30 cellular contexts compared by ENCODE assay signal in genomic region chr2:74743778-74744177, GRCh38.
"Had no signal": no experiment of that assay in that cellular context is flagged by ENCODE, and none has a peak within 500 bp of the region (broad histone marks: within the 10 kb centered on the region; RNA-seq: fewer than 3 reads in every experiment).

No MANE protein-coding gene starts in this region.

- H3K4me1 ChIP-seq: body of pancreas had no signal

- H3K27me3 ChIP-seq: adrenal gland, body of pancreas, esophagus squamous epithelium, gastroesophageal sphincter had no signal

- H3K27me3 Mint-ChIP-seq: activated CD4-positive, alpha-beta T cell treated with anti-CD3 and anti-CD28 coated beads for 36 hours; activated naive CD4-positive, alpha-beta T cell treated with anti-CD3 and anti-CD28 coated beads, Interleukin-2, amount 50 U/mL, for 24 hours; activated naive CD8-positive, alpha-beta T cell treated with anti-CD3 and anti-CD28 coated beads for 36 hours; activated naive CD8-positive, alpha-beta T cell treated with anti-CD3 and anti-CD28 coated beads, Interleukin-2, amount 50 U/mL, for 24 hours had no signal

- H3K9me3 Mint-ChIP-seq: activated CD8-positive, alpha-beta T cell treated with anti-CD3 and anti-CD28 coated beads for 36 hours; activated naive CD4-positive, alpha-beta T cell treated with anti-CD3 and anti-CD28 coated beads for 36 hours; activated naive CD4-positive, alpha-beta T cell treated with anti-CD3 and anti-CD28 coated beads, Interleukin-2, amount 50 U/mL, for 24 hours; activated naive CD8-positive, alpha-beta T cell treated with anti-CD3 and anti-CD28 coated beads for 36 hours; activated naive CD8-positive, alpha-beta T cell treated with anti-CD3 and anti-CD28 coated beads, Interleukin-2, amount 50 U/mL, for 24 hours; activated T-cell treated with anti-CD3 and anti-CD28 coated beads, Interleukin-2, amount 50 U/mL, for 4 hours; activated T-helper 17 cell treated with anti-CD3 and anti-CD28 coated beads, Interleukin-2, amount 50 U/mL, for 72 hours; effector memory CD8-positive, alpha-beta T cell had no signal

- H3K4me3 Mint-ChIP-seq: activated CD4-positive, alpha-beta T cell treated with anti-CD3 and anti-CD28 coated beads for 36 hours; activated CD8-positive, alpha-beta T cell treated with anti-CD3 and anti-CD28 coated beads for 36 hours; activated naive CD4-positive, alpha-beta T cell treated with anti-CD3 and anti-CD28 coated beads for 36 hours; activated naive CD4-positive, alpha-beta T cell treated with anti-CD3 and anti-CD28 coated beads, Interleukin-2, amount 50 U/mL, for 24 hours; activated naive CD8-positive, alpha-beta T cell treated with anti-CD3 and anti-CD28 coated beads for 36 hours; activated naive CD8-positive, alpha-beta T cell treated with anti-CD3 and anti-CD28 coated beads, Interleukin-2, amount 50 U/mL, for 24 hours; activated T-cell treated with anti-CD3 and anti-CD28 coated beads, Interleukin-2, amount 50 U/mL, for 4 hours; activated T-helper 17 cell treated with anti-CD3 and anti-CD28 coated beads, Interleukin-2, amount 50 U/mL, for 72 hours; effector memory CD8-positive, alpha-beta T cell had no signal

- FAIRE-seq: colon had no signal

- H3K9me3 ChIP-seq: adrenal gland, body of pancreas, esophagus squamous epithelium, gastroesophageal sphincter had no signal

- H3K27ac Mint-ChIP-seq: activated CD4-positive, alpha-beta T cell treated with anti-CD3 and anti-CD28 coated beads for 36 hours; activated CD8-positive, alpha-beta T cell treated with anti-CD3 and anti-CD28 coated beads for 36 hours; activated naive CD4-positive, alpha-beta T cell treated with anti-CD3 and anti-CD28 coated beads for 36 hours; activated naive CD4-positive, alpha-beta T cell treated with anti-CD3 and anti-CD28 coated beads, Interleukin-2, amount 50 U/mL, for 24 hours; activated naive CD8-positive, alpha-beta T cell treated with anti-CD3 and anti-CD28 coated beads for 36 hours; activated naive CD8-positive, alpha-beta T cell treated with anti-CD3 and anti-CD28 coated beads, Interleukin-2, amount 50 U/mL, for 24 hours; activated T-helper 17 cell treated with anti-CD3 and anti-CD28 coated beads, Interleukin-2, amount 50 U/mL, for 72 hours; effector memory CD8-positive, alpha-beta T cell had no signal

- H3K4me3 ChIP-seq: adrenal gland, body of pancreas, esophagus squamous epithelium, gastroesophageal sphincter had no signal

- DNase-seq: activated CD4-positive, alpha-beta T cell treated with anti-CD3 and anti-CD28 coated beads for 36 hours; activated CD4-positive, alpha-beta T cell treated with anti-CD3 and anti-CD28 coated beads, Interleukin-2, amount 50 U/mL, for 1 hour; activated CD4-positive, alpha-beta T cell treated with anti-CD3 and anti-CD28 coated beads, Interleukin-2, amount 50 U/mL, for 48 hours; activated CD4-positive, CD25-positive, alpha-beta regulatory T cell; activated CD4-positive, CD25-positive, alpha-beta regulatory T cell treated with anti-CD3 and anti-CD28 coated beads, Interleukin-2, amount 50 U/mL, for 72 hours; activated CD8-positive, alpha-beta memory T cell treated with anti-CD3 and anti-CD28 coated beads for 24 hours; activated CD8-positive, alpha-beta T cell treated with anti-CD3 and anti-CD28 coated beads for 36 hours; activated effector memory CD4-positive, alpha-beta T cell treated with Interleukin-2 at 50 U/mL for 16 hours; activated gamma-delta T cell treated with Interleukin-2 at 50 U/mL for 16 hours; activated naive CD4-positive, alpha-beta T cell treated with anti-CD3 and anti-CD28 coated beads for 36 hours; activated naive CD8-positive, alpha-beta T cell treated with anti-CD3 and anti-CD28 coated beads for 36 hours; activated naive CD8-positive, alpha-beta T cell treated with anti-CD3 and anti-CD28 coated beads, Interleukin-2, amount 50 U/mL, for 24 hours; activated T-cell treated with anti-CD3 and anti-CD28 coated beads, Interleukin-2, amount 50 U/mL, for 4 hours; adrenal gland; amygdala; aorta; body of pancreas; caudate nucleus; cortex of kidney; dermis blood vessel endothelial cell; effector CD4-positive, alpha-beta T cell; effector memory CD8-positive, alpha-beta T cell; erythroblast; esophagus squamous epithelium; foreskin melanocyte; T-helper 2 cell had no signal

- H3K36me3 ChIP-seq: adrenal gland, esophagus squamous epithelium, gastroesophageal sphincter had no signal

- H3K27ac ChIP-seq: adrenal gland, body of pancreas, gastroesophageal sphincter had no signal

- H3K36me3 Mint-ChIP-seq: activated naive CD4-positive, alpha-beta T cell treated with anti-CD3 and anti-CD28 coated beads, Interleukin-2, amount 50 U/mL, for 24 hours; activated naive CD8-positive, alpha-beta T cell treated with anti-CD3 and anti-CD28 coated beads for 36 hours had no signal

- ATAC-seq: activated CD4-positive, alpha-beta T cell treated with anti-CD3 and anti-CD28 coated beads for 36 hours; activated CD8-positive, alpha-beta T cell treated with anti-CD3 and anti-CD28 coated beads for 36 hours; activated naive CD8-positive, alpha-beta T cell treated with anti-CD3 and anti-CD28 coated beads, Interleukin-2, amount 50 U/mL, for 24 hours; activated T-cell treated with anti-CD3 and anti-CD28 coated beads, Interleukin-2, amount 50 U/mL, for 4 hours; activated T-helper 17 cell treated with anti-CD3 and anti-CD28 coated beads, Interleukin-2, amount 50 U/mL, for 72 hours; body of pancreas; effector memory CD8-positive, alpha-beta T cell; gastroesophageal sphincter had no signal

- H3K4me1 Mint-ChIP-seq: activated CD4-positive, alpha-beta T cell treated with anti-CD3 and anti-CD28 coated beads for 36 hours; activated naive CD4-positive, alpha-beta T cell treated with anti-CD3 and anti-CD28 coated beads, Interleukin-2, amount 50 U/mL, for 24 hours; activated naive CD8-positive, alpha-beta T cell treated with anti-CD3 and anti-CD28 coated beads for 36 hours; activated naive CD8-positive, alpha-beta T cell treated with anti-CD3 and anti-CD28 coated beads, Interleukin-2, amount 50 U/mL, for 24 hours; activated T-helper 17 cell treated with anti-CD3 and anti-CD28 coated beads, Interleukin-2, amount 50 U/mL, for 72 hours had no signal
